In genomic region chr1:171485375-171486047, GRCh38 we compare ENCODE assay signal across 7 cellular contexts. TPM values are rescaled to one million over a fixed set of nuclear protein-coding genes. Genes with fewer than 3 reads are reported as not detected.
DNase-seq lines count a peak whose midpoint lies in the region; ATAC-seq and TF ChIP-seq lines count a peak whose summit lies in the region.

TSS of gene PRRC2C (plus strand) at chr1:171485530. CDS start at chr1:171512089, 26,559 bp downstream.

- H3K36me3 ChIP-seq in hepatocyte (replicated peaks; ENCODE audit: insufficient read depth, low read depth) = no peaks in the 10 kb centered on the region

- H3K9me3 ChIP-seq in hepatocyte (ENCODE audit: low read depth) = no peaks in the 10 kb centered on the region

- H4K20me1 ChIP-seq in hepatocyte (ENCODE audit: insufficient read depth, poor library complexity, severe bottlenecking) = peaks cover 44% of the 10 kb centered on the region

- H3K4me1 ChIP-seq in hepatocyte (ENCODE audit: insufficient read depth) = peaks cover 20% of the 10 kb centered on the region

- H3K4me3 ChIP-seq in hepatocyte = peak within 1 kb of the TSS; percentile 69

- no peaks in the 10 kb centered on the region for H3K27me3 ChIP-seq in hepatocyte

- peak; percentile 88 for TF ChIP-seq CTCF in hepatocyte (IDR thresholded peaks at IDR 0.05; ENCODE audit: poor library complexity)

- H3K4me2 ChIP-seq in hepatocyte = peak within 1 kb of the TSS; percentile 83

- peaks cover 50% of the 10 kb centered on the region for H3K79me2 ChIP-seq in hepatocyte

- peak within 1 kb of the TSS; percentile 89 for H2AFZ ChIP-seq in hepatocyte

- WGBS in hepatocyte (ENCODE audit: low lambda C conversion rate, missing lambda C conversion rate) = 1% methylated on average over 49 of the region's 50 CpGs

- DNase-seq in NCI-H1930 (lab: John Stamatoyannopoulos, UW) (peak; percentile 95 to 96), T-helper 9 cell (peak; percentile 88), astrocyte of the hippocampus (ENCODE audit: low read depth, low spot score) (peak; percentile 99), hepatocyte (ENCODE audit: low spot score) (peak; percentile 98), retina (peak; percentile 96)

- H3K27ac ChIP-seq in hepatocyte = peak within 1 kb of the TSS; percentile 99

- no peaks in the 10 kb centered on the region for H3K9me2 ChIP-seq in hepatocyte (replicated peaks; ENCODE audit: insufficient read depth)

- peak; percentile 84 for ATAC-seq in GM18499 (IDR thresholded peaks at IDR 0.05; ENCODE audit: insufficient read depth, unreplicated experiment)
- peak; percentile 99 for ATAC-seq in HG02970 (IDR thresholded peaks at IDR 0.05; ENCODE audit: low FRiP score, unreplicated experiment)

RNA-seq across cellular contexts. Expression of gene PRRC2C, which starts in this region (rescaled TPM):
- total RNA-seq in hepatocyte = 85.2 and 102 TPM in 2 replicates
- polyA plus RNA-seq in hepatocyte = 120 and 147 TPM in 2 replicates

Comparison
In these comparisons a context has a peak if more than half of its experiments do, and no peak if none do; other contexts are left out.
1. Peak in every context shown above with its lines: DNase-seq, ATAC-seq, H3K4me3 ChIP-seq and H3K27ac ChIP-seq.